In the genomic region with DNA sequence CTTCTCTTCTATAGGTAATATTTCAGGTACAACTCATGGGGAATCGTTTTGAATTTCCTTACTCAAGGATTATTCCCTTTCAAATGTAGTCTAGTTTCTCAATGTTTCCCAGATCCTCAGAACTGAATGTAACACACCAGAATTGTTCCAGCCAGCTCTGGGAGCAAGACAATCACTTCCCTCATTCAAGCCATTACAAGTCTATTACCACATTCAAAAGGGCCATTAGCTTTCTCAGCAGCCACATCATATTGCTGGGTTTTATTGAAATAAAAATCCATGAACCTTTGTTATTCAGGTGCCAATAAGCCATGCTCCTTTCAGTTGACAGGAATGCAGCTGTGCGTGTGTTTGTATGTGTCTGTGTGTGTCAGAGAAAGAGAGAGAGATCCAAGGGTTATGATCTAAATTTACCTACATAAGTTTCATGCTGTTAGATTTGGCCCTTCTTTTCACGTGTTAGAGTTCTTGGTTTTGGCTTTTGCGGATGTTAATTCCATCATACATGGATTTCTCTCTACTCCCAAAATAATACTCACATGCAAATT, we compare ENCODE assay signal across 27 cellular contexts.
"Had no signal": no experiment of that assay in that cellular context is flagged by ENCODE, and none has a peak within 500 bp of the region (broad histone marks: within the 10 kb centered on the region; RNA-seq: fewer than 3 reads in every experiment).

No MANE protein-coding gene starts in this region.

- H3K36me3 ChIP-seq: adrenal gland, gastroesophageal sphincter, ovary, prostate gland, tibial nerve, WERI-Rb-1 had no signal

- H3K4me3 ChIP-seq: adrenal gland, body of pancreas, gastroesophageal sphincter, ovary, prostate gland, skin epidermis, tibial nerve had no signal

- H3K36me3 Mint-ChIP-seq: activated CD4-positive, alpha-beta memory T cell treated with anti-CD3 and anti-CD28 coated beads for 36 hours; activated naive CD8-positive, alpha-beta T cell treated with anti-CD3 and anti-CD28 coated beads for 36 hours; memory B cell had no signal

- H3K4me1 Mint-ChIP-seq: activated CD4-positive, alpha-beta T cell treated with anti-CD3 and anti-CD28 coated beads, Interleukin-2, amount 10 ng/mL, durations not matched to agents 24 days and 14 days; activated naive CD8-positive, alpha-beta T cell treated with anti-CD3 and anti-CD28 coated beads for 36 hours; nephron; T-helper 17 cell had no signal

- H3K9me3 ChIP-seq: adrenal gland, body of pancreas, gastroesophageal sphincter, ovary, prostate gland, tibial nerve had no signal

- H3K27ac Mint-ChIP-seq: activated CD4-positive, alpha-beta memory T cell treated with anti-CD3 and anti-CD28 coated beads for 36 hours; activated CD4-positive, alpha-beta T cell treated with anti-CD3 and anti-CD28 coated beads, Interleukin-2, amount 10 ng/mL, durations not matched to agents 24 days and 14 days; activated naive CD4-positive, alpha-beta T cell treated with anti-CD3 and anti-CD28 coated beads for 36 hours; activated naive CD8-positive, alpha-beta T cell treated with anti-CD3 and anti-CD28 coated beads for 36 hours; activated T-helper 1 cell treated with anti-CD3 and anti-CD28 coated beads, Interleukin-12 subunit alpha, Interleukin-12 subunit beta, Interleukin-2, Interleukin-4 antibody, amounts not matched to agents 30 ng/mL and 10 ng/mL and 1 ng/mL, durations not matched to agents 14 hours and 24 hours and 36 hours; memory B cell; nephron; T-helper 17 cell had no signal

- DNase-seq: activated CD4-positive, alpha-beta memory T cell treated with anti-CD3 and anti-CD28 coated beads for 36 hours; activated CD4-positive, alpha-beta T cell treated with anti-CD3 and anti-CD28 coated beads, Interleukin-2, amount 10 ng/mL, durations not matched to agents 24 days and 14 days; activated CD4-positive, CD25-positive, alpha-beta regulatory T cell treated with anti-CD3 and anti-CD28 coated beads, Interleukin-2, amount 50 U/mL, for 72 hours; activated CD8-positive, alpha-beta memory T cell treated with anti-CD3 and anti-CD28 coated beads, Interleukin-2, amount 50 U/mL, for 4 hours; activated effector memory CD4-positive, alpha-beta T cell treated with anti-CD3 and anti-CD28 coated beads, Interleukin-2, amount 50 U/mL, for 16 hours; activated naive CD4-positive, alpha-beta T cell treated with anti-CD3 and anti-CD28 coated beads for 36 hours; activated naive CD8-positive, alpha-beta T cell treated with anti-CD3 and anti-CD28 coated beads for 36 hours; activated T-cell treated with anti-CD3 and anti-CD28 coated beads, Interleukin-2, amount 50 U/mL, for 1 hour; adrenal gland; aorta; body of pancreas; effector memory CD4-positive, alpha-beta T cell; hippocampal formation; ovary; retina; stimulated activated naive CD4-positive, alpha-beta T cell; T-helper 17 cell; T1000; WERI-Rb-1 had no signal

- H3K4me1 ChIP-seq: adrenal gland, body of pancreas, gastroesophageal sphincter, prostate gland, tibial nerve had no signal

- H3K27me3 Mint-ChIP-seq: activated naive CD8-positive, alpha-beta T cell treated with anti-CD3 and anti-CD28 coated beads for 36 hours; memory B cell; T-helper 17 cell had no signal

- H3K27me3 ChIP-seq: adrenal gland, body of pancreas, gastroesophageal sphincter, ovary, tibial nerve had no signal

- H3K27ac ChIP-seq: adrenal gland, body of pancreas, gastroesophageal sphincter, ovary, prostate gland, skin epidermis, tibial nerve, WERI-Rb-1 had no signal

- H3K4me3 Mint-ChIP-seq: activated CD4-positive, alpha-beta memory T cell treated with anti-CD3 and anti-CD28 coated beads for 36 hours; activated CD4-positive, alpha-beta T cell treated with anti-CD3 and anti-CD28 coated beads, Interleukin-2, amount 10 ng/mL, durations not matched to agents 24 days and 14 days; activated naive CD4-positive, alpha-beta T cell treated with anti-CD3 and anti-CD28 coated beads for 36 hours; activated naive CD8-positive, alpha-beta T cell treated with anti-CD3 and anti-CD28 coated beads for 36 hours; activated T-helper 1 cell treated with anti-CD3 and anti-CD28 coated beads, Interleukin-12 subunit alpha, Interleukin-12 subunit beta, Interleukin-2, Interleukin-4 antibody, amounts not matched to agents 30 ng/mL and 10 ng/mL and 1 ng/mL, durations not matched to agents 14 hours and 24 hours and 36 hours; memory B cell; nephron; T-helper 17 cell had no signal

- ATAC-seq: body of pancreas, gastroesophageal sphincter, sciatic nerve, T-helper 17 cell had no signal

- H3K9me3 Mint-ChIP-seq: activated CD4-positive, alpha-beta memory T cell treated with anti-CD3 and anti-CD28 coated beads for 36 hours; activated CD4-positive, alpha-beta T cell treated with anti-CD3 and anti-CD28 coated beads, Interleukin-2, amount 10 ng/mL, durations not matched to agents 24 days and 14 days; activated naive CD4-positive, alpha-beta T cell treated with anti-CD3 and anti-CD28 coated beads for 36 hours; activated naive CD8-positive, alpha-beta T cell treated with anti-CD3 and anti-CD28 coated beads for 36 hours; activated T-helper 1 cell treated with anti-CD3 and anti-CD28 coated beads, Interleukin-12 subunit alpha, Interleukin-12 subunit beta, Interleukin-2, Interleukin-4 antibody, amounts not matched to agents 30 ng/mL and 10 ng/mL and 1 ng/mL, durations not matched to agents 14 hours and 24 hours and 36 hours; memory B cell; nephron had no signal
